6 cellular contexts compared by ENCODE assay signal in genomic region chr20:49998478-49999188, GRCh38. TPM values are rescaled to one million over a fixed set of nuclear protein-coding genes. Genes with fewer than 3 reads are reported as not detected.
DNase-seq lines count a peak whose midpoint lies in the region; ATAC-seq, FAIRE-seq and TF ChIP-seq lines count a peak whose summit lies in the region.
"Not testable (repeated sequence)": the region's sequence is repeated elsewhere in the genome, so short reads cannot be mapped to it uniquely, and the experiment has no call there.

No MANE protein-coding gene starts in this region.

- not testable (repeated sequence) for H3K4me1 Mint-ChIP-seq in neural progenitor cell

- peaks cover 52 to 87% (median 70%) of the 10 kb centered on the region in 10 experiments for H3K4me1 ChIP-seq in BLaER1 treated with 17β-estradiol and CSF1 and Interleukin-3, amounts not matched to agents 10 nM and 100 nM
- peaks cover 37% of the 10 kb centered on the region for H3K4me1 ChIP-seq in HepG2 (ENCODE audit: insufficient read depth, low read length)
- H3K4me1 ChIP-seq in neural progenitor cell; thymus (ENCODE audit: control insufficient read depth, insufficient read depth, low read length): not testable (repeated sequence)

- H3K9ac ChIP-seq in BLaER1 treated with 17β-estradiol and CSF1 and Interleukin-3, amounts not matched to agents 10 nM and 100 nM: peak overlapping the region in 9 of 11 experiments; percentile 2 to 62 (median 56); a peak in 15 of 22 replicates
- not testable (repeated sequence) for H3K9ac ChIP-seq in SK-N-MC (ENCODE audit: insufficient read length); HepG2 (ENCODE audit: insufficient read depth, low read depth, low read length); neural progenitor cell

- peak overlapping the region; percentile 32 for H2AFZ ChIP-seq in HepG2 (ENCODE audit: low read length)
- not testable (repeated sequence) for H2AFZ ChIP-seq in neural progenitor cell (replicated peaks)

- TF ChIP-seq EP300 in HepG2 (IDR thresholded peaks at IDR 0.05; ENCODE audit: low read depth in 2 of 2, low read length in 2 of 2); HepG2 (CRISPR knock-in tag; IDR thresholded peaks at IDR 0.05; ENCODE audit: borderline replicate concordance): not testable (repeated sequence)

- not testable (repeated sequence) for H3K9me3 Mint-ChIP-seq in neural progenitor cell

- not testable (repeated sequence) for H4K20me1 ChIP-seq in BLaER1 treated with 17β-estradiol and CSF1 and Interleukin-3, amounts not matched to agents 10 nM and 100 nM; HepG2 (ENCODE audit: insufficient read depth, low read length); neural progenitor cell (ENCODE audit: low read depth)

- H3K36me3 Mint-ChIP-seq in neural progenitor cell: not testable (repeated sequence)

- not testable (repeated sequence) for H3K9me3 ChIP-seq in BLaER1 treated with 17β-estradiol and CSF1 and Interleukin-3, amounts not matched to agents 10 nM and 100 nM (replicated peaks in 1 of 11); SK-N-MC (ENCODE audit: low read depth, low read length); HepG2 (ENCODE audit: low read length); neural progenitor cell (ENCODE audit: low read depth); thymus (ENCODE audit: control insufficient read depth)

- FAIRE-seq in HepG2 (lab: Jason Lieb, UNC): not testable (repeated sequence)

- not testable (repeated sequence) for H3F3A ChIP-seq in neural progenitor cell (ENCODE audit: low read depth)

- not testable (repeated sequence) for H3K4me3 Mint-ChIP-seq in neural progenitor cell

- not testable (repeated sequence) for ATAC-seq in HepG2

- TF ChIP-seq CTCF in HepG2 (CRISPR knock-in tag; IDR thresholded peaks at IDR 0.05); neural progenitor cell (IDR thresholded peaks at IDR 0.05): not testable (repeated sequence)

- H3K27ac Mint-ChIP-seq in neural progenitor cell: peak overlapping the region; percentile 63

- in situ Hi-C loops in HepG2 (cut with HindIII; ENCODE audit: extremely low pct_ligation_motif_present, low pct_unique_long_range_greater_than_20kb): not testable (repeated sequence)

- POLR2A ChIA-PET in HEK293T (lab: Yijun Ruan, JAX); HepG2 (lab: Yijun Ruan, JAX): not testable (repeated sequence)

- H3K4me2 ChIP-seq in BLaER1 treated with 17β-estradiol and CSF1 and Interleukin-3, amounts not matched to agents 10 nM and 100 nM: peak overlapping the region; percentile 68 to 95 (median 79)
- H3K4me2 ChIP-seq in HepG2 (ENCODE audit: low read depth, low read length); neural progenitor cell: not testable (repeated sequence)

- intact Hi-C loops in HepG2 (cut with micrococcal nuclease; ENCODE audit: unreplicated experiment): not testable (repeated sequence)

- 57% methylated on average over 15 of the region's 15 CpGs for WGBS in HepG2 (ENCODE audit: low lambda C conversion rate)
- 90% methylated on average over 15 of the region's 15 CpGs for WGBS in thymus

- H3K4me3 ChIP-seq in BLaER1 treated with 17β-estradiol and CSF1 and Interleukin-3, amounts not matched to agents 10 nM and 100 nM: peak overlapping the region in 2 of 10 experiments; percentile 13 to 42; a peak in 2 of 20 replicates
- not testable (repeated sequence) for H3K4me3 ChIP-seq in SK-N-MC; HepG2 (replicated peaks in 1 of 3; ENCODE audit: insufficient read depth in 1 of 3, low read depth in 2 of 3, low read length in 3 of 3); neural progenitor cell; thymus (ENCODE audit: low read length)

- H3K27me3 Mint-ChIP-seq in neural progenitor cell (ENCODE audit: insufficient read depth, low read depth): not testable (repeated sequence)

- CTCF ChIA-PET in HEK293T (lab: Yijun Ruan, JAX): interaction anchor here (0.6 kb wide), 1 partner anchor 85 kb away, joined by 3 read pairs; no protein-coding TSS in a partner anchor
- CTCF ChIA-PET in HepG2 (lab: Yijun Ruan, JAX; ENCODE audit: low intra/inter-chr PET ratio, low total read pairs): not testable (repeated sequence)

- H3K36me3 ChIP-seq in BLaER1 treated with 17β-estradiol and CSF1 and Interleukin-3, amounts not matched to agents 10 nM and 100 nM; SK-N-MC (ENCODE audit: insufficient read depth, low read length); HepG2 (replicated peaks in 1 of 2; ENCODE audit: control insufficient read depth in 1 of 2, insufficient read depth in 2 of 2, low read length in 2 of 2); neural progenitor cell; thymus (ENCODE audit: control insufficient read depth, insufficient read depth): not testable (repeated sequence)

- BruUV-seq in HepG2 (replicated peaks; lab: Mats Ljungman, UMichigan): not testable (repeated sequence)

- peak overlapping the region in 9 of 11 experiments; percentile 32 to 94 (median 63); a peak in 17 of 22 replicates for H3K27ac ChIP-seq in BLaER1 treated with 17β-estradiol and CSF1 and Interleukin-3, amounts not matched to agents 10 nM and 100 nM
- H3K27ac ChIP-seq in SK-N-MC: 0 out of 2 replicates have a peak overlapping the region, but pooled peaks have one; percentile 9
- not testable (repeated sequence) for H3K27ac ChIP-seq in HepG2 (ENCODE audit: extremely low read length, insufficient read depth, low read length); neural progenitor cell
- peak overlapping the region; percentile 5 for H3K27ac ChIP-seq in thymus (ENCODE audit: low read depth)

- H3K27me3 ChIP-seq in BLaER1 treated with 17β-estradiol and CSF1 and Interleukin-3, amounts not matched to agents 10 nM and 100 nM; neural progenitor cell; thymus (ENCODE audit: control insufficient read depth, insufficient read depth): not testable (repeated sequence)
- peaks cover 2 to 29% of the 10 kb centered on the region in 2 experiments; a peak in 4 of 5 replicates for H3K27me3 ChIP-seq in HepG2 (ENCODE audit: control insufficient read depth in 1 of 2, insufficient read depth in 2 of 2, low read length in 2 of 2)

- not testable (repeated sequence) for TF ChIP-seq POLR2A in HepG2 (IDR thresholded peaks at IDR 0.05; ENCODE audit: insufficient read depth in 1 of 2, low read depth in 2 of 2, low read length in 2 of 2)

- H3K79me2 ChIP-seq in HepG2 (ENCODE audit: insufficient read depth, low read length); neural progenitor cell (ENCODE audit: low read depth): not testable (repeated sequence)

- not testable (repeated sequence) for TF ChIP-seq RAD21 in HepG2 (CRISPR knock-in tag; IDR thresholded peaks at IDR 0.05)

- not testable (repeated sequence) for DNase-seq in HEK293T (ENCODE audit: extremely low spot score); SK-N-MC (ENCODE audit: low read depth, low spot score); HepG2 (ENCODE audit: low spot score); neural progenitor cell (ENCODE audit: low spot score)

TF ChIP-seq in HEK293T, 16 proteins besides CTCF, POLR2A, EP300 and RAD21:
- TF ChIP-seq ZNF384 (IDR thresholded peaks at IDR 0.05): peak; percentile 64

TF ChIP-seq in HepG2, 621 proteins besides CTCF, POLR2A, EP300 and RAD21:
- TF ChIP-seq ZNF768 (CRISPR knock-in tag; IDR thresholded peaks at IDR 0.05) (peak; percentile 88), ADNP (CRISPR knock-in tag; IDR thresholded peaks at IDR 0.05) (0 out of 2 replicates have a peak, but pooled peaks have one; percentile 12), ZNF20 (CRISPR knock-in tag; IDR thresholded peaks at IDR 0.05) (0 out of 2 replicates have a peak, but pooled peaks have one; percentile 30), ZMYM3 (CRISPR knock-in tag; IDR thresholded peaks at IDR 0.05) (peak; percentile 67; the same call in 1 of the 2 replicates)

RNA-seq across cellular contexts. Expression of gene SNAI1, which starts 15.9 kb away (rescaled TPM):
- total RNA-seq in HepG2 (2016; rRNA removed; fragmentation: Illumina TruSeq; extraction: Trizol) (1.3 and 1.4 TPM in 2 replicates), neural progenitor cell (ENCODE audit: low replicate concordance) (1.1 and 4.0 TPM in 2 replicates)
- total RNA-seq in HepG2 (2016; cell fraction: cytosol; rRNA removed; fragmentation: Illumina TruSeq; extraction: Trizol; ENCODE audit: low read depth): 0.35 and 0.40 TPM in 2 replicates
- 1.1 and 1.4 TPM in 2 replicates for total RNA-seq in HepG2 (2016; cell fraction: insoluble cytoplasmic fraction; rRNA removed; fragmentation: Illumina TruSeq; extraction: Trizol)
- 0.68 and 1.4 TPM in 2 replicates for total RNA-seq in HepG2 (2016; cell fraction: membrane; rRNA removed; fragmentation: Illumina TruSeq; extraction: Trizol)
- 1.4 and 2.3 TPM in 2 replicates for total RNA-seq in HepG2 (2016; cell fraction: nucleus; rRNA removed; fragmentation: Illumina TruSeq; extraction: Trizol)
- polyA plus RNA-seq in HepG2 (2011; rRNA removed) (1.3 and 1.5 TPM in 2 replicates), thymus (5.5 TPM)
- 0.35 and 0.76 TPM in 2 replicates for polyA plus RNA-seq in HepG2 (2011; cell fraction: cytosol; rRNA removed)
- polyA plus RNA-seq in HepG2 (2011; cell fraction: nucleus; rRNA removed): 3.0 and 3.7 TPM in 2 replicates
- polyA plus RNA-seq in HepG2 (2012): 1.5 and 1.6 TPM in 2 replicates
- 0.55 and 0.59 TPM in 2 replicates for polyA plus RNA-seq in HepG2 (2016; cell fraction: cytosol; fragmentation: Illumina TruSeq; extraction: Trizol; ENCODE audit: low read depth)
- polyA plus RNA-seq in HepG2 (2016; cell fraction: insoluble cytoplasmic fraction; fragmentation: Illumina TruSeq; extraction: Trizol; ENCODE audit: low read depth): 2.2 and 3.6 TPM in 2 replicates
- 0.93 and 1.2 TPM in 2 replicates for polyA plus RNA-seq in HepG2 (2016; cell fraction: membrane; fragmentation: Illumina TruSeq; extraction: Trizol; ENCODE audit: low read depth)
- polyA plus RNA-seq in HepG2 (2016; cell fraction: nucleus; fragmentation: Illumina TruSeq; extraction: Trizol; ENCODE audit: insufficient read depth, low read depth): 3.5 and 4.2 TPM in 2 replicates
- polyA minus RNA-seq in HepG2 (2011; rRNA and poly(A)+ RNA removed; ENCODE audit: low replicate concordance): 1.4 and 7.4 TPM in 2 replicates
- polyA minus RNA-seq in HepG2 (2011; cell fraction: cytosol; rRNA and poly(A)+ RNA removed): 0.40 and 0.79 TPM in 2 replicates
- 0.77 and 1.6 TPM in 2 replicates for polyA minus RNA-seq in HepG2 (2011; cell fraction: nucleus; rRNA and poly(A)+ RNA removed)
